8 cellular contexts compared by ENCODE assay signal in the genomic region with DNA sequence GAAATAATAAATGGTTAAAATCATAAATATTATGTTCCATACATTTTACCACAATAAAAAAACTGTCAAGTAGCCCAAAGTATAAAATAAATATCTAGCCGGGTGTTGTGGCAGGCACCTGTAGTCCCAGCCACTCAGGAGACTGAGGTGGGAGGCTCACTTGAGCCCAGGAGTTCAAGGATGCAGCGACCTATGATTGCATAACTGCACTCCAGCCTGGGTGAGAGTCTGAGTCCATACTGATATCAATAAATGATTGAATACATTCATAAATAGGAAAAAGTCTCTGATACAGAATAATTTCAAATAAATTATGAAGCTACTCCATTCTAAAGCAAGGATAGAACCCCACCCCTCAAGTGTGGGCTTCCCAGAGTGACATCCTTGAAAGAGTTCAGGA.
"Had no signal": no experiment of that assay in that cellular context is flagged by ENCODE, and none has a peak within 500 bp of the region (broad histone marks: within the 10 kb centered on the region; RNA-seq: fewer than 3 reads in every experiment).

No MANE protein-coding gene starts in this region.

- FAIRE-seq: H54, K562 had no signal

- H3K27ac ChIP-seq: GM23248, HL-60 had no signal

- H3K4me3 Mint-ChIP-seq: H9 had no signal

- H3K27ac Mint-ChIP-seq: H9 had no signal

- H3K9me3 Mint-ChIP-seq: H9 had no signal

- H3K9ac ChIP-seq: GM23248 had no signal

- H3K4me3 ChIP-seq: GM23248, K562 had no signal

- DNase-seq: GM23248, GOT3, H9, HCEC 1CT, IMR-90 had no signal

- H2AFZ ChIP-seq: GM23248 had no signal

- ATAC-seq: K562 had no signal
